ENCODE assay signal across 21 cellular contexts in genomic region chr2:161358838-161359237, GRCh38. TPM values are rescaled to one million over a fixed set of nuclear protein-coding genes. Genes with fewer than 3 reads are reported as not detected.
DNase-seq lines count a peak whose midpoint lies in the region; TF ChIP-seq lines count a peak whose summit lies in the region.
"Had no signal": no experiment of that assay in that cellular context is flagged by ENCODE, and none has a peak within 500 bp of the region (broad histone marks: within the 10 kb centered on the region; RNA-seq: fewer than 3 reads in every experiment).

No MANE protein-coding gene starts in this region.

- no peak for TF ChIP-seq EP300 in transverse colon (IDR thresholded peaks at IDR 0.05; ENCODE audit: low read depth)

- WGBS in transverse colon (ENCODE audit: low coverage in 1 of 2), 2 donors: 89 to 100% methylated on average over 2 to 3 of the region's 3 CpGs

- H3K4me1 ChIP-seq in transverse colon: peaks cover 0 to 6% (median 0%) of the 10 kb centered on the region in 4 donors
- H3K4me1 ChIP-seq: BE2C had no signal

- intact Hi-C loops in transverse colon (cut with DNase I; ENCODE audit: low total_unique reads): no loop called here

- DNase-seq in amniotic epithelial cell (ENCODE audit: low read depth) (peak; percentile 55), chondrocyte (ENCODE audit: low spot score) (no peak), iris pigment epithelial cell (ENCODE audit: low read depth) (peak; percentile 60), RKO (ENCODE audit: low spot score) (no peak), transverse colon (no peak)
- no peak for DNase-seq in activated CD4-positive, CD25-positive, alpha-beta regulatory T cell (lab: John Stamatoyannopoulos, UW)
- DNase-seq: ACHN; BE2C; C1 segment of cervical spinal cord; CD4-positive, CD25-positive, alpha-beta regulatory T cell; CD8-positive, alpha-beta memory T cell; COR-L47; DMS 273 treated with DMSO at 0.1 percent for 48 hours; DMS53; DND-41; EL; H9 had no signal

- TF ChIP-seq CTCF in chondrocyte (IDR thresholded peaks at IDR 0.05): no peak
- no peak for TF ChIP-seq CTCF in transverse colon (IDR thresholded peaks at IDR 0.05)

- in situ Hi-C loops in transverse colon (cut with MboI; ENCODE audit: low pct_ligation_motif_present in 1 of 4, low pct_unique_long_range_greater_than_20kb in 1 of 4, low sequenced_read_pairs in 3 of 4): no loop called here

- no peaks in the 10 kb centered on the region for H3K27me3 Mint-ChIP-seq in chondrocyte (ENCODE audit: low read depth)
- H3K27me3 Mint-ChIP-seq: CD4-positive, CD25-positive, alpha-beta regulatory T cell; CD8-positive, alpha-beta memory T cell had no signal

- no peaks in the 10 kb centered on the region for H3K27me3 ChIP-seq in transverse colon
- H3K27me3 ChIP-seq: BE2C had no signal

- H3K4me3 Mint-ChIP-seq in chondrocyte (ENCODE audit: unreplicated experiment): no peak overlapping the region
- H3K4me3 Mint-ChIP-seq: CD4-positive, CD25-positive, alpha-beta regulatory T cell; CD8-positive, alpha-beta memory T cell; H9 had no signal

- H3K36me3 ChIP-seq in transverse colon: peaks cover 0 to 15% (median 0%) of the 10 kb centered on the region in 4 donors
- H3K36me3 ChIP-seq: BE2C had no signal

- H3K27ac ChIP-seq in transverse colon: no peak overlapping the region

- H3K36me3 Mint-ChIP-seq in chondrocyte (ENCODE audit: low read depth): peaks cover 17% of the 10 kb centered on the region

- peaks cover 32% of the 10 kb centered on the region for H3K4me1 Mint-ChIP-seq in chondrocyte (ENCODE audit: low read depth)

- no peak for TF ChIP-seq POLR2A in transverse colon (IDR thresholded peaks at IDR 0.05)

- peaks cover 14 to 17% of the 10 kb centered on the region in 2 donors for H3K9me3 ChIP-seq in transverse colon
- H3K9me3 ChIP-seq: BE2C had no signal

- H3K9me3 Mint-ChIP-seq in chondrocyte (ENCODE audit: low read depth): peaks cover 12% of the 10 kb centered on the region

- H3K4me3 ChIP-seq in transverse colon: no peak overlapping the region
- H3K4me3 ChIP-seq: GM12878 had no signal

- peak overlapping the region; percentile 12 for H3K27ac Mint-ChIP-seq in chondrocyte (ENCODE audit: unreplicated experiment)
- H3K27ac Mint-ChIP-seq: CD4-positive, CD25-positive, alpha-beta regulatory T cell had no signal

RNA-seq across cellular contexts. Expression of gene PSMD14, which starts 50.6 kb away (rescaled TPM):
- total RNA-seq in chondrocyte: 48.5 to 62.5 TPM (median 48.9 TPM) in 3 replicates
- total RNA-seq in transverse colon: 10 to 100 TPM in 3 of 4 donors, 1 to 10 TPM in 1; 5.2 to 30.1 (median 22.6) TPM

RNA-seq across cellular contexts. Expression of gene TBR1, which starts 57.3 kb away (rescaled TPM):
- total RNA-seq in chondrocyte (not detected in 3 replicates), transverse colon (not detected)
- total RNA-seq: CD8-positive, alpha-beta memory T cell; G401; GM12878; H1; HT-29 had no signal

Comparison
In these comparisons a context has a peak if more than half of its experiments do, and no peak if none do; other contexts are left out.
1. DNase-seq: peak in amniotic epithelial cell (single experiment) and iris pigment epithelial cell (single experiment); none in chondrocyte (single experiment), activated CD4-positive, CD25-positive, alpha-beta regulatory T cell (0 of 4), RKO (single experiment) and transverse colon (single experiment).